11 cellular contexts compared by ENCODE assay signal in genomic region chr10:97179731-97180366, GRCh38. TPM values are rescaled to one million over a fixed set of nuclear protein-coding genes. Genes with fewer than 3 reads are reported as not detected.
DNase-seq lines count a peak whose midpoint lies in the region; ATAC-seq, FAIRE-seq and TF ChIP-seq lines count a peak whose summit lies in the region.
"Had no signal": no experiment of that assay in that cellular context is flagged by ENCODE, and none has a peak within 500 bp of the region (broad histone marks: within the 10 kb centered on the region; RNA-seq: fewer than 3 reads in every experiment).

No MANE protein-coding gene starts in this region.

- DNase-seq in DMS 273 treated with DMSO at 0.1 percent for 48 hours (lab: John Stamatoyannopoulos, UW) (peak; percentile 33), NCI-H1105 treated with DMSO at 0.1 percent for 48 hours (lab: John Stamatoyannopoulos, UW) (peak; percentile 74), K562 (ENCODE audit: extremely low read depth in 1 of 4, low spot score in 3 of 4) (peak in 3 of 4 experiments; percentile 17 to 21 (median 18)), kidney (peak; percentile 49), GM12891 (ENCODE audit: insufficient read length, low spot score) (no peak)
- DNase-seq in stimulated activated effector memory CD8-positive, alpha-beta T cell treated with anti-CD3 and anti-CD28 coated beads, Interleukin-12 subunit alpha, Interleukin-12 subunit beta, amount 100 ng/mL, for 72 hours (ENCODE audit: low spot score in 2 of 2): no peak
- DNase-seq: NCI-H187 had no signal

- no peaks in the 10 kb centered on the region for H3K9me1 ChIP-seq in K562 (ENCODE audit: control insufficient read depth, insufficient read depth, low read length)

- H3K4me3 Mint-ChIP-seq in stimulated activated effector memory CD8-positive, alpha-beta T cell treated with anti-CD3 and anti-CD28 coated beads, Interleukin-12 subunit alpha, Interleukin-12 subunit beta, amount 100 ng/mL, for 72 hours: no peak overlapping the region
- H3K4me3 Mint-ChIP-seq: stimulated activated naive CD8-positive, alpha-beta T cell treated with anti-CD3 and anti-CD28 coated beads, Interleukin-15, Interleukin-2, amounts not matched to agents 100 ng/mL and 50 ng/mL, for 24 hours had no signal

- H3K27ac ChIP-seq in K562 (ENCODE audit: extremely low read depth, low read depth, low read length): no peak overlapping the region
- no peak overlapping the region for H3K27ac ChIP-seq in kidney (ENCODE audit: low read depth in 2 of 2, low read length in 2 of 2)
- H3K27ac ChIP-seq: ovary had no signal

- H3K4me1 Mint-ChIP-seq in stimulated activated effector memory CD8-positive, alpha-beta T cell treated with anti-CD3 and anti-CD28 coated beads, Interleukin-12 subunit alpha, Interleukin-12 subunit beta, amount 100 ng/mL, for 72 hours: peaks cover 5% of the 10 kb centered on the region

- H3K9me3 ChIP-seq in K562 (replicated peaks; ENCODE audit: control insufficient read depth, insufficient read depth, low read depth, low read length): no peaks in the 10 kb centered on the region
- no peaks in the 10 kb centered on the region for H3K9me3 ChIP-seq in kidney (ENCODE audit: control insufficient read depth in 1 of 2, low read length in 2 of 2)
- H3K9me3 ChIP-seq: ovary had no signal

- WGBS in K562 (ENCODE audit: insufficient coverage, low coverage, missing lambda C conversion rate): 3% methylated on average over 13 of the region's 26 CpGs

- no peak overlapping the region for H3K27ac Mint-ChIP-seq in stimulated activated effector memory CD8-positive, alpha-beta T cell treated with anti-CD3 and anti-CD28 coated beads, Interleukin-12 subunit alpha, Interleukin-12 subunit beta, amount 100 ng/mL, for 72 hours
- H3K27ac Mint-ChIP-seq: stimulated activated naive CD8-positive, alpha-beta T cell treated with anti-CD3 and anti-CD28 coated beads, Interleukin-15, Interleukin-2, amounts not matched to agents 100 ng/mL and 50 ng/mL, for 24 hours had no signal

- in situ Hi-C loops in K562 (cut with MboI): no loop called here

- H3K27me3 ChIP-seq in K562 (ENCODE audit: control insufficient read depth in 2 of 2, insufficient read depth in 2 of 2, low read length in 2 of 2): peaks cover 16 to 71% of the 10 kb centered on the region in 2 experiments
- H3K27me3 ChIP-seq: ovary had no signal

- H3K4me2 ChIP-seq in K562 (ENCODE audit: insufficient read depth, low read length): no peak overlapping the region

- FAIRE-seq in K562 (lab: Jason Lieb, UNC) (no peak), kidney (lab: Jason Lieb, UNC) (no peak), GM12891 (lab: Jason Lieb, UNC) (no peak)

- intact Hi-C loops in K562 (cut with micrococcal nuclease): no loop called here
- intact Hi-C loops in kidney (cut with DNase I): no loop called here

- CTCF ChIA-PET in K562 (lab: Yijun Ruan, JAX; ENCODE audit: low intra/inter-chr PET ratio): no interaction called here

- TF ChIP-seq EP300 in K562 (IDR thresholded peaks at IDR 0.05; ENCODE audit: low read length): no peak

- H3K9ac ChIP-seq in K562 (ENCODE audit: insufficient read depth in 1 of 2, low read depth in 2 of 2, low read length in 2 of 2): no peak overlapping the region
- H3K9ac ChIP-seq in kidney (ENCODE audit: low read length in 2 of 2): no peak overlapping the region

- H3K36me3 ChIP-seq in K562 (ENCODE audit: control insufficient read depth, insufficient read depth, low read length) (no peaks in the 10 kb centered on the region), kidney (ENCODE audit: control insufficient read depth in 1 of 2, insufficient read depth in 2 of 2, low read length in 2 of 2) (no peaks in the 10 kb centered on the region)
- H3K36me3 ChIP-seq: ovary had no signal

- H3K4me3 ChIP-seq in K562: no peak overlapping the region
- H3K4me3 ChIP-seq in kidney (ENCODE audit: low read length in 2 of 2): no peak overlapping the region
- H3K4me3 ChIP-seq: ovary had no signal

- BruUV-seq in K562 (replicated peaks; lab: Mats Ljungman, UMichigan): no TSS peak

- POLR2A ChIA-PET in K562 (lab: Yijun Ruan, JAX): interaction anchor here (0.6 to 1.0 kb wide), 4 partner anchors 36 to 467 kb away, joined by 3 to 5 read pairs (median 4); no protein-coding TSS in a partner anchor

- peaks cover 0 to 4% of the 10 kb centered on the region in 2 experiments; a peak in 2 of 5 replicates for H3K4me1 ChIP-seq in K562 (replicated peaks in 1 of 2; ENCODE audit: control insufficient read depth in 2 of 2, insufficient read depth in 2 of 2, low read length in 2 of 2)
- no peaks in the 10 kb centered on the region for H3K4me1 ChIP-seq in kidney (ENCODE audit: control insufficient read depth in 1 of 2, insufficient read depth in 1 of 2, low read depth in 1 of 2, low read length in 2 of 2)

- no peaks in the 10 kb centered on the region for H3K9me3 Mint-ChIP-seq in stimulated activated effector memory CD8-positive, alpha-beta T cell treated with anti-CD3 and anti-CD28 coated beads, Interleukin-12 subunit alpha, Interleukin-12 subunit beta, amount 100 ng/mL, for 72 hours
- H3K9me3 Mint-ChIP-seq: stimulated activated naive CD8-positive, alpha-beta T cell treated with anti-CD3 and anti-CD28 coated beads, Interleukin-15, Interleukin-2, amounts not matched to agents 100 ng/mL and 50 ng/mL, for 24 hours had no signal

- TF ChIP-seq RAD21 in K562 (CRISPR knock-in tag; conservative IDR thresholded peaks at IDR 0.05 in 1 of 2, IDR thresholded peaks at IDR 0.05 in 1 of 2): 0 out of 4 replicates have a peak, but pooled peaks of 1 of the 2 experiments have one; percentile 12

- H4K20me1 ChIP-seq in K562 (replicated peaks; ENCODE audit: control insufficient read depth, insufficient read depth, low read length): no peaks in the 10 kb centered on the region

- H3K36me3 Mint-ChIP-seq in stimulated activated effector memory CD8-positive, alpha-beta T cell treated with anti-CD3 and anti-CD28 coated beads, Interleukin-12 subunit alpha, Interleukin-12 subunit beta, amount 100 ng/mL, for 72 hours: no peaks in the 10 kb centered on the region

- ATAC-seq in K562 (peak; percentile 67; the same call in 2 of the 3 replicates), GM19463 (IDR thresholded peaks at IDR 0.05; ENCODE audit: unreplicated experiment) (no peak), HG02840 (IDR thresholded peaks at IDR 0.05; ENCODE audit: low FRiP score, unreplicated experiment) (no peak)
- no peak for ATAC-seq in stimulated activated effector memory CD8-positive, alpha-beta T cell treated with anti-CD3 and anti-CD28 coated beads, Interleukin-12 subunit alpha, Interleukin-12 subunit beta, amount 100 ng/mL, for 72 hours

- no peak for TF ChIP-seq POLR2A in K562 (conservative IDR thresholded peaks at IDR 0.05)
- no peak for TF ChIP-seq POLR2A in GM12891 (IDR thresholded peaks at IDR 0.05; ENCODE audit: low read depth, low read length)

- peak; percentile 19 to 47 (median 26); a peak in 4 of 6 replicates for TF ChIP-seq CTCF in K562 (IDR thresholded peaks at IDR 0.05 in 2 of 3, conservative IDR thresholded peaks at IDR 0.05 in 1 of 3; ENCODE audit: insufficient read depth in 2 of 3, low read depth in 1 of 3, low read length in 3 of 3)
- no peak for TF ChIP-seq CTCF in kidney (IDR thresholded peaks at IDR 0.05; ENCODE audit: borderline replicate concordance, extremely low read depth, insufficient read depth)

- no peaks in the 10 kb centered on the region for H3K79me2 ChIP-seq in K562 (ENCODE audit: control insufficient read depth, insufficient read depth, low read length)

- H2AFZ ChIP-seq in K562 (ENCODE audit: low read depth, low read length): no peak overlapping the region

TF ChIP-seq in K562, 482 proteins besides CTCF, POLR2A, EP300 and RAD21 (continues in another document):
- no peak for TF ChIP-seq NR2C1 (IDR thresholded peaks at IDR 0.05)
- TF ChIP-seq NR2C1 (tag; IDR thresholded peaks at IDR 0.05): no peak
- TF ChIP-seq ZBTB1 (CRISPR knock-in tag; IDR thresholded peaks at IDR 0.05; ENCODE audit: borderline replicate concordance, low read depth): no peak
- TF ChIP-seq NEUROD1 (IDR thresholded peaks at IDR 0.05; ENCODE audit: borderline replicate concordance, low read depth, low read length, partially characterized antibody): no peak
- no peak for TF ChIP-seq ZC3H8 (IDR thresholded peaks at IDR 0.05)
- no peak for TF ChIP-seq ETV5 (CRISPR knock-in tag; IDR thresholded peaks at IDR 0.05; ENCODE audit: low read depth)
- no peak for TF ChIP-seq PHB (CRISPR knock-in tag; IDR thresholded peaks at IDR 0.05)
- no peak for TF ChIP-seq PPARD (CRISPR knock-in tag; IDR thresholded peaks at IDR 0.05)

TF ChIP-seq in GM12891, 5 proteins besides CTCF, POLR2A, EP300 and RAD21:
- no peak for TF ChIP-seq POU2F2 (IDR thresholded peaks at IDR 0.05; ENCODE audit: low read depth, low read length)
- no peak for TF ChIP-seq SPI1 (IDR thresholded peaks at IDR 0.05; ENCODE audit: low read depth, low read length)
- no peak for TF ChIP-seq TAF1 (IDR thresholded peaks at IDR 0.05; ENCODE audit: low read depth, low read length)
- no peak for TF ChIP-seq POLR2AphosphoS5 (IDR thresholded peaks at IDR 0.05; ENCODE audit: low read depth, low read length)
- no peak for TF ChIP-seq PAX5 (IDR thresholded peaks at IDR 0.05; ENCODE audit: insufficient read depth, low read length, severe bottlenecking)

RNA-seq across cellular contexts. Expression of gene SLIT1, which starts 5.9 kb away (rescaled TPM):
- 0.44 TPM in 1 of 2 replicates, not detected in the other for total RNA-seq in K562 (2011; cell fraction: chromatin; rRNA removed; ENCODE audit: low replicate concordance)
- 0.17 and 0.39 TPM in 2 replicates for total RNA-seq in K562 (2011; cell fraction: nucleolus; rRNA removed)
- total RNA-seq in K562 (2011; cell fraction: nucleoplasm; rRNA removed): 0.07 and 0.92 TPM in 2 replicates
- 0.04 and 0.05 TPM in 2 replicates for total RNA-seq in K562 (2014; rRNA removed)
- 0.04 TPM in 1 of 2 replicates, not detected in the other for total RNA-seq in K562 (2014; rRNA removed; fragmentation: Illumina TruSeq; extraction: Trizol)
- total RNA-seq in K562 (2015; rRNA removed; fragmentation: Illumina TruSeq; extraction: Trizol): not detected in 2 replicates
- total RNA-seq in K562 (2021): 0.09 TPM in 1 of 2 replicates, not detected in the other
- polyA plus RNA-seq in K562 (2011; rRNA removed): 0.01 and 0.03 TPM in 2 replicates
- 0.01 and 0.04 TPM in 2 replicates for polyA plus RNA-seq in K562 (2011; cell fraction: cytosol; rRNA removed)
- 0.33 and 0.58 TPM in 2 replicates for polyA plus RNA-seq in K562 (2011; cell fraction: nucleus; rRNA removed)
- polyA plus RNA-seq in K562 (2012): 0.03 and 0.06 TPM in 2 replicates
- polyA plus RNA-seq in K562 (2014; fragmentation: Illumina TruSeq; extraction: Trizol): 0.01 and 0.03 TPM in 2 replicates
- not detected for polyA plus RNA-seq in K562 (2014; fragmentation: Nextera tagmentation; extraction: Ambion mirVana)
- 0.04 and 0.11 TPM in 2 replicates for polyA plus RNA-seq in K562 (2014; rRNA removed)
- not detected in 2 replicates for polyA minus RNA-seq in K562 (2011; rRNA and poly(A)+ RNA removed)
- not detected in 2 replicates for polyA minus RNA-seq in K562 (2011; cell fraction: cytosol; rRNA and poly(A)+ RNA removed)
- polyA minus RNA-seq in K562 (2011; cell fraction: nucleus; rRNA and poly(A)+ RNA removed): under 0.01 and 0.33 TPM in 2 replicates
- 0.35 TPM for total RNA-seq in kidney
- polyA plus RNA-seq in kidney (ENCODE audit: insufficient read depth, low read depth, low replicate concordance): 0.06 TPM
- polyA plus RNA-seq in GM12891 (2012; ENCODE audit: low read depth, missing spikeins): 0.06 TPM

Comparison
In these comparisons a context has a peak if more than half of its experiments do, and no peak if none do; other contexts are left out.
1. DNase-seq: peak in DMS 273 treated with DMSO at 0.1 percent for 48 hours (single experiment), NCI-H1105 treated with DMSO at 0.1 percent for 48 hours (single experiment), K562 (3 of 4) and kidney (single experiment); none in stimulated activated effector memory CD8-positive, alpha-beta T cell treated with anti-CD3 and anti-CD28 coated beads, Interleukin-12 subunit alpha, Interleukin-12 subunit beta, amount 100 ng/mL, for 72 hours (0 of 2) and GM12891 (single experiment).